In the genomic region with DNA sequence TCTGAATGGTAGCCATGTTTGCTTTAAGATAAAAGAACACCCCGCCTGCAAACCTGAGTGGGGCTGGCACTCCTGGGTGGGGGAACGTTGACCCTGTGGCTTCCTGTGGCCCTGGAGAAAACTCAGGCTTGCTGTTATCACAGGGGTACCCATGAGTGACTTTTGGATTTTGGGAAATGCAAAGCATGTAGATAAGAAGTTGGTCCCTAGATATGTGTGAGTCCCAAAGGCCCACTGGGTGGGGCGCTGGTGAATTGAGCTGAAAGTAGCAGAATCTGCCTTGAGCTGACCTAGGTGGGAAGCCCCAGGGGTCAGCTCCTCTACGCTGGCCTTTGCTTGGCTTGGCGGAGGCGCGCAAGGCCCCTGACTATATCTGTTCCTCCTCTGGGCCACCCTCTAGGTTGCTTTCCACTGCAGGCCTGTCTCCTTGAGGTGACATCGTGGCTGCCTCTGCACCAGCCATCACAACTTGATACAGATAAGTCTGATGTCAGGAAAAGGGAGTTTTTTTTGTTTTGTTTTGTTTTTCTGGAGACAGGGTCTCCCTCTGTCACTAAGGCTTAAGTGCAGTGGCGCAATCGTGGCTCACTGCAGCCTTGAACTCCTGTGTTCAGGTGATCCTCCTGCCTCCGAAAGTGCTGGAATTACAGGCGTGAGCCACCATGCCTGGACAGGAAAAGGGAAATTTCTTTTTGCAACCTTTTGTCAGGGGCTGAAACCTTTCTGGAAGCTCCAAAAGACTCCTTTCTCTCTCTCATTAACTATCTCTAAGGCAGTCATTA, we compare ENCODE assay signal across 1 cellular context.
TF ChIP-seq lines count a peak whose summit lies in the region.

No MANE protein-coding gene starts in this region.

TF ChIP-seq in HEK293, 187 proteins besides CTCF, POLR2A, EP300 and RAD21 (continued from another document):
- TF ChIP-seq, protein P1, sequence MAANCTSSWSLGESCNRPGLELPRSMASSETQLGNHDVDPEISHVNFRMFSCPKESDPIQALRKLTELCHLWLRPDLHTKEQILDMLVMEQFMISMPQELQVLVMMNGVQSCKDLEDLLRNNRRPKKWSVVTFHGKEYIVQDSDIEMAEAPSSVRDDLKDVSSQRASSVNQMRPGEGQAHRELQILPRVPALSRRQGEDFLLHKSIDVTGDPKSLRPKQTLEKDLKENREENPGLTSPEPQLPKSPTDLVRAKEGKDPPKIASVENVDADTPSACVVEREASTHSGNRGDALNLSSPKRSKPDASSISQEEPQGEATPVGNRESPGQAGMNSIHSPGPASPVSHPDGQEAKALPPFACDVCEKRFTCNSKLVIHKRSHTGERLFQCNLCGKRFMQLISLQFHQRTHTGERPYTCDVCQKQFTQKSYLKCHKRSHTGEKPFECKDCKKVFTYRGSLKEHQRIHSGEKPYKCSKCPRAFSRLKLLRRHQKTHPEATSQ (tag by site-specific recombination; IDR thresholded peaks at IDR 0.05), result peak; percentile 81; the same call in 1 of the 2 replicates
- TF ChIP-seq, protein P2, sequence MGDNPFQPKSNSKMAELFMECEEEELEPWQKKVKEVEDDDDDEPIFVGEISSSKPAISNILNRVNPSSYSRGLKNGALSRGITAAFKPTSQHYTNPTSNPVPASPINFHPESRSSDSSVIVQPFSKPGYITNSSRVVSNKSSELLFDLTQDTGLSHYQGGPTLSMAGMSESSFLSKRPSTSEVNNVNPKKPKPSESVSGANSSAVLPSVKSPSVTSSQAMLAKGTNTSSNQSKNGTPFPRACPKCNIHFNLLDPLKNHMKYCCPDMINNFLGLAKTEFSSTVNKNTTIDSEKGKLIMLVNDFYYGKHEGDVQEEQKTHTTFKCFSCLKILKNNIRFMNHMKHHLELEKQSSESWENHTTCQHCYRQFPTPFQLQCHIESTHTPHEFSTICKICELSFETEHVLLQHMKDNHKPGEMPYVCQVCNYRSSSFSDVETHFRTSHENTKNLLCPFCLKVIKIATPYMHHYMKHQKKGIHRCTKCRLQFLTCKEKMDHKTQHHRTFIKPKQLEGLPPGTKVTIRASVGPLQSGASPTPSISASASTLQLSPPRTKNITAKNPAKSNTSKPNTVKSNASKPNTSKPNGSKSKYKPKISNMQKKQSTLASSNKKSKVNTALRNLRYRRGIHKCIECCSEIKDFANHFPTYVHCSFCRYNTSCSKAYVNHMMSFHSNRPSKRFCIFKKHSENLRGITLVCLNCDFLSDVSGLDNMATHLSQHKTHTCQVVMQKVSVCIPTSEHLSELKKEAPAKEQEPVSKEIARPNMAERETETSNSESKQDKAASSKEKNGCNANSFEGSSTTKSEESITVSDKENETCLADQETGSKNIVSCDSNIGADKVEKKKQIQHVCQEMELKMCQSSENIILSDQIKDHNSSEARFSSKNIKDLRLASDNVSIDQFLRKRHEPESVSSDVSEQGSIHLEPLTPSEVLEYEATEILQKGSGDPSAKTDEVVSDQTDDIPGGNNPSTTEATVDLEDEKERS (tag by site-specific recombination; IDR thresholded peaks at IDR 0.05), result peak; percentile 98
- TF ChIP-seq, protein P3, sequence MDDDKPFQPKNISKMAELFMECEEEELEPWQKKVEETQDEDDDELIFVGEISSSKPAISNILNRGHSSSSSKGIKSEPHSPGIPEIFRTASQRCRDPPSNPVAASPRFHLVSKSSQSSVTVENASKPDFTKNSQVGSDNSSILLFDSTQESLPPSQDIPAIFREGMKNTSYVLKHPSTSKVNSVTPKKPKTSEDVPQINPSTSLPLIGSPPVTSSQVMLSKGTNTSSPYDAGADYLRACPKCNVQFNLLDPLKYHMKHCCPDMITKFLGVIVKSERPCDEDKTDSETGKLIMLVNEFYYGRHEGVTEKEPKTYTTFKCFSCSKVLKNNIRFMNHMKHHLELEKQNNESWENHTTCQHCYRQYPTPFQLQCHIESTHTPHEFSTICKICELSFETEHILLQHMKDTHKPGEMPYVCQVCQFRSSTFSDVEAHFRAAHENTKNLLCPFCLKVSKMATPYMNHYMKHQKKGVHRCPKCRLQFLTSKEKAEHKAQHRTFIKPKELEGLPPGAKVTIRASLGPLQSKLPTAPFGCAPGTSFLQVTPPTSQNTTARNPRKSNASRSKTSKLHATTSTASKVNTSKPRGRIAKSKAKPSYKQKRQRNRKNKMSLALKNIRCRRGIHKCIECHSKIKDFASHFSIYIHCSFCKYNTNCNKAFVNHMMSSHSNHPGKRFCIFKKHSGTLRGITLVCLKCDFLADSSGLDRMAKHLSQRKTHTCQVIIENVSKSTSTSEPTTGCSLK (tag by site-specific recombination; IDR thresholded peaks at IDR 0.05), result no peak
- TF ChIP-seq ZNF433 (tag by site-specific recombination; IDR thresholded peaks at IDR 0.05; ENCODE audit: low read depth), result no peak
- 0 out of 2 replicates have a peak, but pooled peaks have one; percentile 20 for TF ChIP-seq SP7 (tag by site-specific recombination; IDR thresholded peaks at IDR 0.05)
- TF ChIP-seq ZNF792 (tag by site-specific recombination; IDR thresholded peaks at IDR 0.05), result no peak
- TF ChIP-seq SETDB1 (IDR thresholded peaks at IDR 0.05; ENCODE audit: insufficient read length, low read length), result peak; percentile 59
- TF ChIP-seq, protein P4, sequence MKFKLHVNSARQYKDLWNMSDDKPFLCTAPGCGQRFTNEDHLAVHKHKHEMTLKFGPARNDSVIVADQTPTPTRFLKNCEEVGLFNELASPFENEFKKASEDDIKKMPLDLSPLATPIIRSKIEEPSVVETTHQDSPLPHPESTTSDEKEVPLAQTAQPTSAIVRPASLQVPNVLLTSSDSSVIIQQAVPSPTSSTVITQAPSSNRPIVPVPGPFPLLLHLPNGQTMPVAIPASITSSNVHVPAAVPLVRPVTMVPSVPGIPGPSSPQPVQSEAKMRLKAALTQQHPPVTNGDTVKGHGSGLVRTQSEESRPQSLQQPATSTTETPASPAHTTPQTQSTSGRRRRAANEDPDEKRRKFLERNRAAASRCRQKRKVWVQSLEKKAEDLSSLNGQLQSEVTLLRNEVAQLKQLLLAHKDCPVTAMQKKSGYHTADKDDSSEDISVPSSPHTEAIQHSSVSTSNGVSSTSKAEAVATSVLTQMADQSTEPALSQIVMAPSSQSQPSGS (tag by site-specific recombination; IDR thresholded peaks at IDR 0.05; ENCODE audit: low read depth), result no peak
- no peak for TF ChIP-seq HOXC10 (CRISPR knock-in tag; IDR thresholded peaks at IDR 0.05)
- no peak for TF ChIP-seq ZNF837 (tag by site-specific recombination; IDR thresholded peaks at IDR 0.05)
- TF ChIP-seq KLF8 (tag by site-specific recombination; IDR thresholded peaks at IDR 0.05), result peak; percentile 50; the same call in 1 of the 2 replicates
- TF ChIP-seq ZNF404 (tag by site-specific recombination; IDR thresholded peaks at IDR 0.05), result no peak
- TF ChIP-seq, protein P5, sequence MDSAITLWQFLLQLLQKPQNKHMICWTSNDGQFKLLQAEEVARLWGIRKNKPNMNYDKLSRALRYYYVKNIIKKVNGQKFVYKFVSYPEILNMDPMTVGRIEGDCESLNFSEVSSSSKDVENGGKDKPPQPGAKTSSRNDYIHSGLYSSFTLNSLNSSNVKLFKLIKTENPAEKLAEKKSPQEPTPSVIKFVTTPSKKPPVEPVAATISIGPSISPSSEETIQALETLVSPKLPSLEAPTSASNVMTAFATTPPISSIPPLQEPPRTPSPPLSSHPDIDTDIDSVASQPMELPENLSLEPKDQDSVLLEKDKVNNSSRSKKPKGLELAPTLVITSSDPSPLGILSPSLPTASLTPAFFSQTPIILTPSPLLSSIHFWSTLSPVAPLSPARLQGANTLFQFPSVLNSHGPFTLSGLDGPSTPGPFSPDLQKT (IDR thresholded peaks at IDR 0.05; ENCODE audit: borderline replicate concordance, low read depth, low read length), result no peak
- no peak for TF ChIP-seq ZNF658 (tag by site-specific recombination; IDR thresholded peaks at IDR 0.05)
- TF ChIP-seq, protein P6, sequence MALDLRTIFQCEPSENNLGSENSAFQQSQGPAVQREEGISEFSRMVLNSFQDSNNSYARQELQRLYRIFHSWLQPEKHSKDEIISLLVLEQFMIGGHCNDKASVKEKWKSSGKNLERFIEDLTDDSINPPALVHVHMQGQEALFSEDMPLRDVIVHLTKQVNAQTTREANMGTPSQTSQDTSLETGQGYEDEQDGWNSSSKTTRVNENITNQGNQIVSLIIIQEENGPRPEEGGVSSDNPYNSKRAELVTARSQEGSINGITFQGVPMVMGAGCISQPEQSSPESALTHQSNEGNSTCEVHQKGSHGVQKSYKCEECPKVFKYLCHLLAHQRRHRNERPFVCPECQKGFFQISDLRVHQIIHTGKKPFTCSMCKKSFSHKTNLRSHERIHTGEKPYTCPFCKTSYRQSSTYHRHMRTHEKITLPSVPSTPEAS (tag by site-specific recombination; IDR thresholded peaks at IDR 0.05), result peak; percentile 22; the same call in 1 of the 2 replicates
- TF ChIP-seq ZBTB48 (tag by site-specific recombination; IDR thresholded peaks at IDR 0.05), result no peak
- no peak for TF ChIP-seq ZNF629 (tag by site-specific recombination; IDR thresholded peaks at IDR 0.05)
- no peak for TF ChIP-seq ZNF544 (tag by site-specific recombination; IDR thresholded peaks at IDR 0.05)
